22 cellular contexts compared by ENCODE assay signal in genomic region chr6:158492881-158493280, GRCh38.
DNase-seq lines count a peak whose midpoint lies in the region; ATAC-seq and TF ChIP-seq lines count a peak whose summit lies in the region.
"Had no signal": no experiment of that assay in that cellular context is flagged by ENCODE, and none has a peak within 500 bp of the region (broad histone marks: within the 10 kb centered on the region; RNA-seq: fewer than 3 reads in every experiment).

No MANE protein-coding gene starts in this region.

- no peak overlapping the region for H3K4me3 Mint-ChIP-seq in nephron progenitor cell
- H3K4me3 Mint-ChIP-seq: CD14-positive monocyte; CD4-positive, CD25-positive, alpha-beta regulatory T cell; CD8-positive, alpha-beta memory T cell had no signal

- H3K4me1 Mint-ChIP-seq in nephron progenitor cell, result no peaks in the 10 kb centered on the region
- H3K4me1 Mint-ChIP-seq: CD14-positive monocyte; CD4-positive, alpha-beta memory T cell; CD4-positive, CD25-positive, alpha-beta regulatory T cell; CD8-positive, alpha-beta memory T cell had no signal

- H3K27me3 Mint-ChIP-seq in nephron progenitor cell (ENCODE audit: low read depth, poor library complexity), result no peaks in the 10 kb centered on the region
- H3K27me3 Mint-ChIP-seq: CD4-positive, alpha-beta memory T cell; CD4-positive, CD25-positive, alpha-beta regulatory T cell; CD8-positive, alpha-beta memory T cell had no signal

- ATAC-seq in body of pancreas, result peak; percentile 77

- no peaks in the 10 kb centered on the region for H3K27me3 ChIP-seq in body of pancreas
- H3K27me3 ChIP-seq in spleen (replicated peaks in 1 of 7), result no peaks in the 10 kb centered on the region
- H3K27me3 ChIP-seq: BE2C, BLaER1 had no signal

- no peaks in the 10 kb centered on the region for H3K9me3 Mint-ChIP-seq in nephron progenitor cell
- H3K9me3 Mint-ChIP-seq: CD14-positive monocyte; CD4-positive, alpha-beta memory T cell; CD4-positive, CD25-positive, alpha-beta regulatory T cell; CD8-positive, alpha-beta memory T cell had no signal

- H3K27ac ChIP-seq in body of pancreas, result peak overlapping the region; percentile 34 to 63 (median 61)
- H3K27ac ChIP-seq in spleen, result no peak overlapping the region
- H3K27ac ChIP-seq: BLaER1 had no signal

- H3K4me3 ChIP-seq in body of pancreas, result no peak overlapping the region
- no peak overlapping the region for H3K4me3 ChIP-seq in spleen
- H3K4me3 ChIP-seq: BLaER1 had no signal

- TF ChIP-seq POLR2A in body of pancreas (IDR thresholded peaks at IDR 0.05) (no peak), spleen (IDR thresholded peaks at IDR 0.05) (no peak)

- H3K4me1 ChIP-seq in body of pancreas (peaks cover 31% of the 10 kb centered on the region), spleen (no peaks in the 10 kb centered on the region)
- H3K4me1 ChIP-seq: BE2C, BLaER1 had no signal

- H3K9me3 ChIP-seq in body of pancreas (no peaks in the 10 kb centered on the region), spleen (no peaks in the 10 kb centered on the region)
- H3K9me3 ChIP-seq: BE2C, BLaER1 had no signal

- TF ChIP-seq CTCF in body of pancreas (IDR thresholded peaks at IDR 0.05) (peak in 1 of 7 experiments; percentile 7), nephron progenitor cell (IDR thresholded peaks at IDR 0.05) (no peak), spleen (IDR thresholded peaks at IDR 0.05 in 8 of 11, conservative IDR thresholded peaks at IDR 0.05 in 3 of 11) (no peak)

- DNase-seq in body of pancreas, result peak; percentile 83 to 92 (median 86)
- DNase-seq in nephron progenitor cell, result no peak
- DNase-seq in activated gamma-delta T cell treated with Interleukin-2 at 50 U/mL for 16 hours, result no peak
- no peak for DNase-seq in spleen
- DNase-seq in effector CD4-positive, alpha-beta T cell, result no peak
- DNase-seq: 8988T; ACHN; BE2C; C1 segment of cervical spinal cord; CD4-positive, alpha-beta memory T cell; CD4-positive, CD25-positive, alpha-beta regulatory T cell; CD8-positive, alpha-beta memory T cell; COR-L47; DMS 273 treated with DMSO at 0.1 percent for 48 hours; DMS153; DMS53; DMS79; DND-41; EL; GDM1 had no signal

- intact Hi-C loops in body of pancreas (cut with DNase I) (no loop called here), spleen (cut with DNase I; ENCODE audit: low total_unique reads) (no loop called here)

- no peaks in the 10 kb centered on the region for H3K36me3 ChIP-seq in body of pancreas (replicated peaks in 1 of 2; ENCODE audit: insufficient read depth in 1 of 2, low read depth in 2 of 2)
- peaks cover 0 to 87% (median 14%) of the 10 kb centered on the region in 6 donors for H3K36me3 ChIP-seq in spleen

- peak overlapping the region; percentile 40 for H3K27ac Mint-ChIP-seq in nephron progenitor cell

- peaks cover 43% of the 10 kb centered on the region for H3K36me3 Mint-ChIP-seq in nephron progenitor cell (ENCODE audit: low read depth)

- 39% methylated on average over 3 of the region's 3 CpGs for WGBS in body of pancreas, 2 donors
- WGBS in spleen, 5 donors, result 91 to 97% (median 96%) methylated on average over 3 of the region's 3 CpGs

Comparison
In these comparisons a context has a peak if more than half of its experiments do, and no peak if none do; other contexts are left out.
1. DNase-seq: peak in body of pancreas (4 of 4); none in nephron progenitor cell (single experiment), activated gamma-delta T cell treated with Interleukin-2 at 50 U/mL for 16 hours (single experiment), spleen (single experiment) and effector CD4-positive, alpha-beta T cell (single experiment).
2. H3K27ac ChIP-seq: peak in body of pancreas (4 of 4); none in spleen (0 of 8).